In genomic region chr17:69912819-69913218, GRCh38 we compare ENCODE assay signal across 1 cellular context.
TF ChIP-seq lines count a peak whose summit lies in the region.

No MANE protein-coding gene starts in this region.

TF ChIP-seq in SK-N-SH, 30 proteins besides CTCF, POLR2A, EP300 and RAD21 (continued from another document):
- TF ChIP-seq PBX3 (IDR thresholded peaks at IDR 0.05): peak; percentile 44
- no peak for TF ChIP-seq FOXJ3 (CRISPR knock-in tag; IDR thresholded peaks at IDR 0.05)
- TF ChIP-seq TCF12 (IDR thresholded peaks at IDR 0.05): no peak
